In genomic region chr22:21766933-21767462, GRCh38 we compare ENCODE assay signal across 9 cellular contexts. TPM values are rescaled to one million over a fixed set of nuclear protein-coding genes. Genes with fewer than 3 reads are reported as not detected.
DNase-seq lines count a peak whose midpoint lies in the region; ATAC-seq and TF ChIP-seq lines count a peak whose summit lies in the region.
"Had no signal": no experiment of that assay in that cellular context is flagged by ENCODE, and none has a peak within 500 bp of the region (broad histone marks: within the 10 kb centered on the region; RNA-seq: fewer than 3 reads in every experiment).

No MANE protein-coding gene starts in this region.

- no peak overlapping the region for H3K4me3 ChIP-seq in transverse colon
- no peak overlapping the region for H3K4me3 ChIP-seq in gastroesophageal sphincter

- TF ChIP-seq CTCF in transverse colon (IDR thresholded peaks at IDR 0.05) (no peak), gastroesophageal sphincter (IDR thresholded peaks at IDR 0.05) (no peak), foreskin keratinocyte (conservative IDR thresholded peaks at IDR 0.05) (no peak)

- no peaks in the 10 kb centered on the region for H3K4me1 ChIP-seq in transverse colon
- H3K4me1 ChIP-seq in gastroesophageal sphincter: peaks cover 0 to 27% (median 0%) of the 10 kb centered on the region in 3 donors
- no peaks in the 10 kb centered on the region for H3K4me1 ChIP-seq in foreskin keratinocyte

- H3K27me3 ChIP-seq in transverse colon (no peaks in the 10 kb centered on the region), gastroesophageal sphincter (no peaks in the 10 kb centered on the region), foreskin keratinocyte (no peaks in the 10 kb centered on the region)

- H3K27ac ChIP-seq in transverse colon (peak overlapping the region in 2 of 4 donors; percentile 13 to 38), gastroesophageal sphincter (no peak overlapping the region), foreskin keratinocyte (no peak overlapping the region)

- H3K36me3 ChIP-seq in transverse colon (peaks cover 0 to 72% (median 34%) of the 10 kb centered on the region in 4 donors), gastroesophageal sphincter (peaks cover 0 to 100% of the 10 kb centered on the region in 2 donors)

- no peak for TF ChIP-seq POLR2A in transverse colon (IDR thresholded peaks at IDR 0.05)
- TF ChIP-seq POLR2A in gastroesophageal sphincter (IDR thresholded peaks at IDR 0.05): no peak

- 79 to 89% methylated on average over 6 to 11 of the region's 11 CpGs for WGBS in transverse colon (ENCODE audit: low coverage in 1 of 2), 2 donors
- WGBS in gastroesophageal sphincter (ENCODE audit: low coverage in 1 of 2), 2 donors: 78 to 84% methylated on average over 6 to 11 of the region's 11 CpGs

- ATAC-seq in Right ventricle myocardium inferior (peak; percentile 26), left lobe of liver (peak; percentile 23), HG03520 (IDR thresholded peaks at IDR 0.05; ENCODE audit: unreplicated experiment) (no peak), gastroesophageal sphincter (no peak), foreskin keratinocyte (no peak)
- ATAC-seq: PC-3 had no signal

- in situ Hi-C loops in transverse colon (cut with MboI; ENCODE audit: low pct_ligation_motif_present in 1 of 4, low pct_unique_long_range_greater_than_20kb in 1 of 4, low sequenced_read_pairs in 3 of 4): no loop called here

- no peak for DNase-seq in Right ventricle myocardium inferior (ENCODE audit: missing footprints)
- DNase-seq in cardiac septum (ENCODE audit: low spot score): no peak
- DNase-seq in activated CD4-positive, alpha-beta T cell treated with anti-CD3 and anti-CD28 coated beads, Interleukin-2, amount 50 U/mL, for 4 hours: peak; percentile 5 to 6
- DNase-seq in left lobe of liver (ENCODE audit: low spot score): no peak
- DNase-seq in transverse colon: peak; percentile 29
- DNase-seq in foreskin keratinocyte: no peak
- DNase-seq: PC-3 had no signal

- intact Hi-C loops in Right ventricle myocardium inferior (cut with DNase I): no loop called here
- intact Hi-C loops in cardiac septum (cut with DNase I): loop anchor here (10.0 kb wide), 1 partner anchor 52 kb away; no protein-coding TSS in a partner anchor
- intact Hi-C loops in transverse colon (cut with DNase I; ENCODE audit: low total_unique reads): no loop called here

- no peaks in the 10 kb centered on the region for H3K9me3 ChIP-seq in transverse colon
- H3K9me3 ChIP-seq in gastroesophageal sphincter: no peaks in the 10 kb centered on the region

- TF ChIP-seq EP300 in transverse colon (IDR thresholded peaks at IDR 0.05; ENCODE audit: low read depth) (no peak), gastroesophageal sphincter (IDR thresholded peaks at IDR 0.05) (no peak)

RNA-seq across cellular contexts. Expression of gene YPEL1, which starts 31.4 kb away (rescaled TPM):
- total RNA-seq in Right ventricle myocardium inferior: 4.4 TPM
- 9.6 TPM for total RNA-seq in cardiac septum
- total RNA-seq in left lobe of liver: 2.4 TPM
- total RNA-seq in transverse colon: 1 to 10 TPM in 3 of 4 donors, not detected in 1; 2.9 to 9.0 (median 4.6) TPM
- total RNA-seq in gastroesophageal sphincter: 10 to 100 TPM; 11.6 to 23.1 (median 15.8) TPM
- total RNA-seq in foreskin keratinocyte: 0.14 TPM in 1 of 2 replicates, not detected in the other
- polyA plus RNA-seq in foreskin keratinocyte: 0.03 TPM in 1 of 2 replicates, not detected in the other

Comparison
In these comparisons a context has a peak if more than half of its experiments do, and no peak if none do; other contexts are left out.
1. ATAC-seq: peak in Right ventricle myocardium inferior (single experiment) and left lobe of liver (single experiment); none in HG03520 (single experiment), gastroesophageal sphincter (single experiment) and foreskin keratinocyte (single experiment).
2. DNase-seq: peak in activated CD4-positive, alpha-beta T cell treated with anti-CD3 and anti-CD28 coated beads, Interleukin-2, amount 50 U/mL, for 4 hours (2 of 2) and transverse colon (single experiment); none in Right ventricle myocardium inferior (single experiment), cardiac septum (single experiment), left lobe of liver (single experiment) and foreskin keratinocyte (0 of 2).